8 cellular contexts compared by ENCODE assay signal in the genomic region with DNA sequence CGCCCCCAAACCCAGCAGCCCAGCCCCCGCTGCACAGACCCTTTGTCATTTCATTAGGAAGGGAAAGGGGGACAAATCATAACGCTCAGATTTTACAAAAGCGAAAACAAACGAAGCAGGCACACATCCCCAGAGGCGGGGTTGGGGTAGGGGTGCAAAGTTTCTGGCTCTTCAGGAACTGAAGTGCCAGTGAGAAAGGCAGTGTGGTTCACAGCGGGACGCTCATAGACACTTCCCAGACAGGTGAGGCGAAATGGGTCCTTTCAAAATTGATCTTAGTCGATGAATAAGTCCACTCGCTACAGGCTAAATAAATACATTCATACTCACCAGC. TPM values are rescaled to one million over a fixed set of nuclear protein-coding genes. Genes with fewer than 3 reads are reported as not detected.
A peak's percentile ranks its signal among the peaks of the same experiment; 100 is the strongest.
DNase-seq lines count a peak whose midpoint lies in the region; ATAC-seq and TF ChIP-seq lines count a peak whose summit lies in the region.

No MANE protein-coding gene starts in this region.

- H3K9me2 ChIP-seq in neural cell (ENCODE audit: insufficient read depth, low read length), result no peaks in the 10 kb centered on the region

- H3K36me3 ChIP-seq in colonic mucosa, result no peaks in the 10 kb centered on the region
- no peaks in the 10 kb centered on the region for H3K36me3 ChIP-seq in neural cell (ENCODE audit: insufficient read depth, low read length)

- no peaks in the 10 kb centered on the region for H3K4me1 ChIP-seq in colonic mucosa

- no peak for TF ChIP-seq EP300 in neural cell (conservative IDR thresholded peaks at IDR 0.05; ENCODE audit: poor library complexity, severe bottlenecking)

- peak overlapping the region; percentile 87 for H3K27ac ChIP-seq in colonic mucosa
- no peak overlapping the region for H3K27ac ChIP-seq in neural cell (ENCODE audit: low read length)

- no peak overlapping the region for H3K4me2 ChIP-seq in neural cell (ENCODE audit: low read length)

- TF ChIP-seq RAD21 in neural cell (conservative IDR thresholded peaks at IDR 0.05), result no peak

- intact Hi-C loops in colonic mucosa (cut with DNase I), result no loop called here
- intact Hi-C loops in sciatic nerve (cut with DNase I), result no loop called here

- no peak for DNase-seq in GM12864 (ENCODE audit: low read depth)
- peak; percentile 39 for DNase-seq in NCI-H1694 (lab: John Stamatoyannopoulos, UW)
- no peak for DNase-seq in colonic mucosa
- DNase-seq in sciatic nerve (ENCODE audit: low spot score), result no peak
- no peak for DNase-seq in SKM-1 (lab: John Stamatoyannopoulos, UW; ENCODE audit: unreplicated experiment)

- H4K20me1 ChIP-seq in neural cell (ENCODE audit: insufficient read depth), result no peaks in the 10 kb centered on the region

- H3K4me3 ChIP-seq in GM12864 (ENCODE audit: low read depth, low read length) (peak overlapping the region; percentile 73), colonic mucosa (peak overlapping the region; percentile 48), neural cell (ENCODE audit: low read length) (peak overlapping the region; percentile 68)

- no peak overlapping the region for H2AFZ ChIP-seq in neural cell (ENCODE audit: low read depth, low read length)

- H3K9ac ChIP-seq in colonic mucosa (ENCODE audit: low read depth in 2 of 2, low read length in 2 of 2), result peak overlapping the region; percentile 62 to 64
- no peak overlapping the region for H3K9ac ChIP-seq in neural cell (ENCODE audit: low read length)

- no peaks in the 10 kb centered on the region for H3K79me2 ChIP-seq in neural cell (replicated peaks; ENCODE audit: insufficient read depth, low read length)

- H3K27me3 ChIP-seq in colonic mucosa (no peaks in the 10 kb centered on the region), neural cell (ENCODE audit: insufficient read depth, low read depth, low read length) (peaks cover 31% of the 10 kb centered on the region)

- no peaks in the 10 kb centered on the region for H3F3A ChIP-seq in neural cell (ENCODE audit: insufficient read depth, low read length, poor library complexity, severe bottlenecking)

- TF ChIP-seq CTCF in GM12864 (IDR thresholded peaks at IDR 0.05; ENCODE audit: low read depth, low read length, missing control alignments) (no peak), colonic mucosa (IDR thresholded peaks at IDR 0.05) (no peak), neural cell (IDR thresholded peaks at IDR 0.05; ENCODE audit: poor library complexity, severe bottlenecking) (no peak)

- H3K9me3 ChIP-seq in colonic mucosa (no peaks in the 10 kb centered on the region), neural cell (ENCODE audit: low read length) (no peaks in the 10 kb centered on the region)

- ATAC-seq in GM21723 (IDR thresholded peaks at IDR 0.05; ENCODE audit: unreplicated experiment), result peak; percentile 17
- no peak for ATAC-seq in sciatic nerve
- no peak for ATAC-seq in HG03378 (IDR thresholded peaks at IDR 0.05; ENCODE audit: unreplicated experiment)

TF ChIP-seq in neural cell, 6 proteins besides CTCF, POLR2A, EP300 and RAD21:
- TF ChIP-seq EZH2 (IDR thresholded peaks at IDR 0.05; ENCODE audit: borderline replicate concordance, insufficient read depth, low read length, poor library complexity, severe bottlenecking) (no peak), MXI1 (conservative IDR thresholded peaks at IDR 0.05; ENCODE audit: poor library complexity, severe bottlenecking) (no peak), TAF1 (IDR thresholded peaks at IDR 0.05; ENCODE audit: low read depth) (no peak), SMC3 (conservative IDR thresholded peaks at IDR 0.05; ENCODE audit: poor library complexity) (no peak), POLR2AphosphoS5 (IDR thresholded peaks at IDR 0.05) (no peak)
- TF ChIP-seq, protein P1, sequence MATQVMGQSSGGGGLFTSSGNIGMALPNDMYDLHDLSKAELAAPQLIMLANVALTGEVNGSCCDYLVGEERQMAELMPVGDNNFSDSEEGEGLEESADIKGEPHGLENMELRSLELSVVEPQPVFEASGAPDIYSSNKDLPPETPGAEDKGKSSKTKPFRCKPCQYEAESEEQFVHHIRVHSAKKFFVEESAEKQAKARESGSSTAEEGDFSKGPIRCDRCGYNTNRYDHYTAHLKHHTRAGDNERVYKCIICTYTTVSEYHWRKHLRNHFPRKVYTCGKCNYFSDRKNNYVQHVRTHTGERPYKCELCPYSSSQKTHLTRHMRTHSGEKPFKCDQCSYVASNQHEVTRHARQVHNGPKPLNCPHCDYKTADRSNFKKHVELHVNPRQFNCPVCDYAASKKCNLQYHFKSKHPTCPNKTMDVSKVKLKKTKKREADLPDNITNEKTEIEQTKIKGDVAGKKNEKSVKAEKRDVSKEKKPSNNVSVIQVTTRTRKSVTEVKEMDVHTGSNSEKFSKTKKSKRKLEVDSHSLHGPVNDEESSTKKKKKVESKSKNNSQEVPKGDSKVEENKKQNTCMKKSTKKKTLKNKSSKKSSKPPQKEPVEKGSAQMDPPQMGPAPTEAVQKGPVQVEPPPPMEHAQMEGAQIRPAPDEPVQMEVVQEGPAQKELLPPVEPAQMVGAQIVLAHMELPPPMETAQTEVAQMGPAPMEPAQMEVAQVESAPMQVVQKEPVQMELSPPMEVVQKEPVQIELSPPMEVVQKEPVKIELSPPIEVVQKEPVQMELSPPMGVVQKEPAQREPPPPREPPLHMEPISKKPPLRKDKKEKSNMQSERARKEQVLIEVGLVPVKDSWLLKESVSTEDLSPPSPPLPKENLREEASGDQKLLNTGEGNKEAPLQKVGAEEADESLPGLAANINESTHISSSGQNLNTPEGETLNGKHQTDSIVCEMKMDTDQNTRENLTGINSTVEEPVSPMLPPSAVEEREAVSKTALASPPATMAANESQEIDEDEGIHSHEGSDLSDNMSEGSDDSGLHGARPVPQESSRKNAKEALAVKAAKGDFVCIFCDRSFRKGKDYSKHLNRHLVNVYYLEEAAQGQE (IDR thresholded peaks at IDR 0.05; ENCODE audit: borderline replicate concordance), result no peak

RNA-seq across cellular contexts. Expression of a gene that starts 1.2 kb away (rescaled TPM):
- 10 to 100 TPM; 36.8 to 40.5 TPM for total RNA-seq in colonic mucosa
- polyA plus RNA-seq in neural cell, result 0.09 and 0.22 TPM in 2 replicates
- 0.24 and 0.58 TPM in 2 replicates for polyA minus RNA-seq in neural cell
- 22.6 TPM for total RNA-seq in sciatic nerve
